1 cellular context compared by ENCODE assay signal in the genomic region with DNA sequence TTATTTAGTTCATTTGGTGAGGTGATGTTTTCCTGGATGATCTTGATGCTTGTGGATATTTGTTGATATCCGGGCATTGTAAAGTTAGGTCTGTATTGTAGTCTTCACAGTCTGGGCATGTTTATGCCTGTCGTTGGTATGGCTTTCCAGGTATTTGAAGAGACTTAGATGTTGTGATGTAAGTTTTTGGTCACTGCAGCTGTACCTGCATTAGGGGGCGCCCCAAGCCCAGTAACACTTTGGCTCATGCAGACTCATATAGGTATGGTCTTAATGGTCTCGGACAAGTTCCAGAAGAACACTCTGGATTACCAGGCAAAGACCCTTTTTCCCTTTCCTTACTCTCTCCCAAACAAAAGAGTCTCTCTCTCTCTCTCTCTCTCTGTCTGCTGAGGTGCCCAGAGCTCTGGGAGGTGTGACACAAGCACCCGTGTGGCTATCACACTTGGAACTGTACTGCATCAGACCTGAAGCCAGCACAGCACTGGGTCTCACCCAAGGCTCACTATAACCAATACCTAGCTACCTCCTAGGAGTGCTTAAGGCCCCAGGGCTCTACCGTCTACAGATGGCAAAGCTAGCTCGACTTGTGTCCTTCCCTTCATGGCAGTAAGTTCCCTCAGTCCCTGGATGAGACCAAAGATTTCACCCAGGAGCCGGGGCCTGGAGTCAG.
TF ChIP-seq lines count a peak whose summit lies in the region.

No MANE protein-coding gene starts in this region.

TF ChIP-seq in HCT116, 20 proteins besides CTCF, POLR2A, EP300 and RAD21 (continued from another document):
- TF ChIP-seq, protein P1, sequence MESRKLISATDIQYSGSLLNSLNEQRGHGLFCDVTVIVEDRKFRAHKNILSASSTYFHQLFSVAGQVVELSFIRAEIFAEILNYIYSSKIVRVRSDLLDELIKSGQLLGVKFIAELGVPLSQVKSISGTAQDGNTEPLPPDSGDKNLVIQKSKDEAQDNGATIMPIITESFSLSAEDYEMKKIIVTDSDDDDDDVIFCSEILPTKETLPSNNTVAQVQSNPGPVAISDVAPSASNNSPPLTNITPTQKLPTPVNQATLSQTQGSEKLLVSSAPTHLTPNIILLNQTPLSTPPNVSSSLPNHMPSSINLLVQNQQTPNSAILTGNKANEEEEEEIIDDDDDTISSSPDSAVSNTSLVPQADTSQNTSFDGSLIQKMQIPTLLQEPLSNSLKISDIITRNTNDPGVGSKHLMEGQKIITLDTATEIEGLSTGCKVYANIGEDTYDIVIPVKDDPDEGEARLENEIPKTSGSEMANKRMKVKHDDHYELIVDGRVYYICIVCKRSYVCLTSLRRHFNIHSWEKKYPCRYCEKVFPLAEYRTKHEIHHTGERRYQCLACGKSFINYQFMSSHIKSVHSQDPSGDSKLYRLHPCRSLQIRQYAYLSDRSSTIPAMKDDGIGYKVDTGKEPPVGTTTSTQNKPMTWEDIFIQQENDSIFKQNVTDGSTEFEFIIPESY (IDR thresholded peaks at IDR 0.05; ENCODE audit: extremely low read depth, insufficient replicate concordance, low read length): no peak
- no peak for TF ChIP-seq SRF (IDR thresholded peaks at IDR 0.05; ENCODE audit: low read depth)
